In genomic region chr1:221739018-221739676, GRCh38 we compare ENCODE assay signal across 15 cellular contexts. TPM values are rescaled to one million over a fixed set of nuclear protein-coding genes. Genes with fewer than 3 reads are reported as not detected.
DNase-seq lines count a peak whose midpoint lies in the region; FAIRE-seq and TF ChIP-seq lines count a peak whose summit lies in the region.
"Had no signal": no experiment of that assay in that cellular context is flagged by ENCODE, and none has a peak within 500 bp of the region (broad histone marks: within the 10 kb centered on the region; RNA-seq: fewer than 3 reads in every experiment).

No MANE protein-coding gene starts in this region.

- H3K79me2 ChIP-seq in astrocyte (ENCODE audit: insufficient read depth, low read length) = peaks cover 73% of the 10 kb centered on the region

- no peak for TF ChIP-seq CTCF in AG04449 (IDR thresholded peaks at IDR 0.05; ENCODE audit: insufficient read depth, low read length, missing control alignments)
- TF ChIP-seq CTCF in GM12865 (IDR thresholded peaks at IDR 0.05; ENCODE audit: insufficient read depth, low read depth, low read length, missing control alignments) = no peak
- TF ChIP-seq CTCF in astrocyte (IDR thresholded peaks at IDR 0.05; ENCODE audit: insufficient read depth, low read depth, low read length) = no peak

- no peaks in the 10 kb centered on the region for H3K9me3 Mint-ChIP-seq in astrocyte (ENCODE audit: unreplicated experiment)
- H3K9me3 Mint-ChIP-seq: stimulated activated naive B cell treated with anti-CD40 and anti-IgM and Interleukin-4, amounts not matched to agents 10 μg/mL and 1 μg/mL and 100 μg/mL, for 72 hours; T-helper 2 cell treated with Interferon-gamma antibody and Interleukin-4, amounts not matched to agents 5 μg/mL and 100 μg/mL, for 36 hours had no signal

- no peak overlapping the region for H3K4me3 Mint-ChIP-seq in astrocyte (ENCODE audit: unreplicated experiment)

- H4K20me1 ChIP-seq in astrocyte (ENCODE audit: insufficient read depth, low read length) = peaks cover 62% of the 10 kb centered on the region

- peaks cover 7% of the 10 kb centered on the region for H3K4me1 ChIP-seq in astrocyte (ENCODE audit: insufficient read depth, low read length)
- no peaks in the 10 kb centered on the region for H3K4me1 ChIP-seq in SJCRH30

- H3K4me1 Mint-ChIP-seq in astrocyte (ENCODE audit: low read depth, unreplicated experiment) = peaks cover 37% of the 10 kb centered on the region

- H3K27me3 ChIP-seq in astrocyte (ENCODE audit: insufficient read depth, low read length) (no peaks in the 10 kb centered on the region), SJCRH30 (no peaks in the 10 kb centered on the region)

- H2AFZ ChIP-seq in astrocyte (ENCODE audit: low read depth, low read length) = no peak overlapping the region

- CTCF ChIA-PET in AG04449 (lab: Yijun Ruan, JAX) = interaction anchor here (0.9 to 5.4 kb wide), 3 partner anchors 261 to 716 kb away, joined by 3 to 51 read pairs (median 27); no protein-coding TSS in a partner anchor

- H3K4me3 ChIP-seq in AG04449 (ENCODE audit: low read depth, low read length) = peak overlapping the region; percentile 92
- peak overlapping the region; percentile 81 for H3K4me3 ChIP-seq in GM12865 (ENCODE audit: low read depth, low read length)
- peak overlapping the region; percentile 100 for H3K4me3 ChIP-seq in astrocyte (ENCODE audit: insufficient read depth, low read depth, low read length)
- no peak overlapping the region for H3K4me3 ChIP-seq in SJCRH30

- H3K27me3 Mint-ChIP-seq in astrocyte (ENCODE audit: low read depth, unreplicated experiment) = no peaks in the 10 kb centered on the region
- H3K27me3 Mint-ChIP-seq: stimulated activated naive B cell treated with anti-CD40 and anti-IgM and Interleukin-4, amounts not matched to agents 10 μg/mL and 1 μg/mL and 100 μg/mL, for 72 hours had no signal

- peak overlapping the region; percentile 53 for H3K27ac Mint-ChIP-seq in astrocyte (ENCODE audit: unreplicated experiment)
- H3K27ac Mint-ChIP-seq: stimulated activated naive B cell treated with anti-CD40 and anti-IgM and Interleukin-4, amounts not matched to agents 10 μg/mL and 1 μg/mL and 100 μg/mL, for 72 hours; T-helper 2 cell treated with Interferon-gamma antibody and Interleukin-4, amounts not matched to agents 5 μg/mL and 100 μg/mL, for 36 hours had no signal

- H3K36me3 ChIP-seq in astrocyte (ENCODE audit: insufficient read depth, low read length) (peaks cover 5% of the 10 kb centered on the region), SJCRH30 (peaks cover 9% of the 10 kb centered on the region; the same call in 1 of the 2 replicates)

- no peak for FAIRE-seq in astrocyte (lab: Jason Lieb, UNC)

- peak overlapping the region; percentile 98 for H3K4me2 ChIP-seq in astrocyte (ENCODE audit: low read length)

- H3K9me3 ChIP-seq in astrocyte (ENCODE audit: insufficient read depth, low read depth, low read length) = no peaks in the 10 kb centered on the region
- H3K9me3 ChIP-seq in SJCRH30 (replicated peaks) = no peaks in the 10 kb centered on the region
- H3K9me3 ChIP-seq: left ventricle myocardium inferior had no signal

- peaks cover 42% of the 10 kb centered on the region for H3K36me3 Mint-ChIP-seq in astrocyte (ENCODE audit: low read depth, unreplicated experiment)

- no peak overlapping the region for H3K27ac ChIP-seq in astrocyte (ENCODE audit: low read depth, low read length)
- H3K27ac ChIP-seq in SJCRH30 = no peak overlapping the region
- H3K27ac ChIP-seq: C4-2B, left ventricle myocardium inferior had no signal

- POLR2A ChIA-PET in AG04449 (lab: Yijun Ruan, JAX) = no interaction called here

- DNase-seq in AG04449 (ENCODE audit: low read depth, low spot score) (no peak), GM12865 (ENCODE audit: low read depth) (no peak), astrocyte (ENCODE audit: low read depth) (no peak), myocyte (ENCODE audit: low read depth) (peak; percentile 36), inferior parietal cortex (ENCODE audit: extremely low spot score) (no peak), NCI-H2029 (lab: John Stamatoyannopoulos, UW) (no peak), hepatic stellate cell (ENCODE audit: low spot score) (no peak), SJCRH30 (no peak)
- DNase-seq: activated CD8-positive, alpha-beta memory T cell treated with anti-CD3 and anti-CD28 coated beads for 24 hours; left ventricle myocardium inferior; NCI-H2107; stimulated activated CD4-positive, alpha-beta T cell treated with anti-CD3 and anti-CD28 coated beads, Interleukin-2, amount 100 ng/mL, for 24 hours; stimulated activated naive B cell treated with anti-CD40 and anti-IgM and Interleukin-4, amounts not matched to agents 10 μg/mL and 1 μg/mL and 100 μg/mL, for 72 hours had no signal

- H3K9ac ChIP-seq in astrocyte (ENCODE audit: low read length) = no peak overlapping the region

RNA-seq across cellular contexts. Expression of gene DUSP10, which starts 2.7 kb away (rescaled TPM):
- 34.8 and 45.8 TPM in 2 replicates for total RNA-seq in astrocyte
- total RNA-seq in myocyte = 21.9 and 28.1 TPM in 2 replicates
- 10.0 TPM for polyA plus RNA-seq in myocyte (2012)
- 11.4 and 12.1 TPM in 2 replicates for total RNA-seq in SJCRH30 (2014; rRNA removed; shearing (Covaris generic))
